25 cellular contexts compared by ENCODE assay signal in genomic region chr12:100897240-100897639, GRCh38.
"Had no signal": no experiment of that assay in that cellular context is flagged by ENCODE, and none has a peak within 500 bp of the region (broad histone marks: within the 10 kb centered on the region; RNA-seq: fewer than 3 reads in every experiment).

No MANE protein-coding gene starts in this region.

- FAIRE-seq: astrocyte, TTC549 had no signal

- H3K27ac Mint-ChIP-seq: activated B cell treated with CpG ODN at 0.5 μM for 24 hours; activated CD4-positive, alpha-beta memory T cell treated with anti-CD3 and anti-CD28 coated beads, Interleukin-2, amount 10 ng/mL, durations not matched to agents 7 days and 5 days; activated naive CD4-positive, alpha-beta T cell treated with anti-CD3 and anti-CD28 coated beads for 36 hours; activated naive CD8-positive, alpha-beta T cell; activated T-helper 17 cell treated with anti-CD3 and anti-CD28 coated beads, Interleukin-2, amount 50 U/mL, for 72 hours; T-cell had no signal

- H3K27me3 Mint-ChIP-seq: activated B cell treated with CpG ODN at 0.5 μM for 24 hours; activated CD4-positive, alpha-beta memory T cell treated with anti-CD3 and anti-CD28 coated beads, Interleukin-2, amount 10 ng/mL, durations not matched to agents 7 days and 5 days; brain; central memory CD8-positive, alpha-beta T cell; T-cell had no signal

- ATAC-seq: activated T-helper 17 cell treated with anti-CD3 and anti-CD28 coated beads, Interleukin-2, amount 50 U/mL, for 72 hours; Panc1; T-cell had no signal

- H3K4me3 Mint-ChIP-seq: activated B cell treated with CpG ODN at 0.5 μM for 24 hours; activated CD4-positive, alpha-beta memory T cell treated with anti-CD3 and anti-CD28 coated beads, Interleukin-2, amount 10 ng/mL, durations not matched to agents 7 days and 5 days; activated naive CD4-positive, alpha-beta T cell treated with anti-CD3 and anti-CD28 coated beads for 36 hours; activated naive CD8-positive, alpha-beta T cell; activated T-helper 17 cell treated with anti-CD3 and anti-CD28 coated beads, Interleukin-2, amount 50 U/mL, for 72 hours; brain; central memory CD8-positive, alpha-beta T cell; T-cell had no signal

- H3K4me1 Mint-ChIP-seq: activated B cell treated with CpG ODN at 0.5 μM for 24 hours; activated CD4-positive, alpha-beta memory T cell treated with anti-CD3 and anti-CD28 coated beads, Interleukin-2, amount 10 ng/mL, durations not matched to agents 7 days and 5 days; activated T-helper 17 cell treated with anti-CD3 and anti-CD28 coated beads, Interleukin-2, amount 50 U/mL, for 72 hours; brain; central memory CD8-positive, alpha-beta T cell; T-cell had no signal

- H3K36me3 Mint-ChIP-seq: activated naive CD8-positive, alpha-beta T cell; brain; T-cell had no signal

- DNase-seq: activated B cell treated with CpG ODN at 0.5 μM for 24 hours; activated CD4-positive, alpha-beta memory T cell treated with anti-CD3 and anti-CD28 coated beads, Interleukin-2, amount 10 ng/mL, durations not matched to agents 7 days and 5 days; activated CD4-positive, alpha-beta T cell treated with anti-CD3 and anti-CD28 coated beads, Interleukin-2, amount 50 U/mL, for 1 hour; activated gamma-delta T cell; activated naive CD4-positive, alpha-beta T cell treated with anti-CD3 and anti-CD28 coated beads for 36 hours; activated T-cell treated with anti-CD3 and anti-CD28 coated beads for 4 hours; activated T-cell treated with anti-CD3 and anti-CD28 coated beads, Interleukin-2, amount 50 U/mL, for 48 hours; Karpas-422; NCI-H1930; NCI-H2227 treated with DMSO at 0.1 percent for 48 hours; NCI-H446 treated with DMSO at 0.1 percent for 48 hours; NCI-H526 treated with DMSO at 0.1 percent for 48 hours; NK-92 treated with Interleukin-12 subunit alpha and Interleukin-12 subunit beta, amount 100 ng/mL, for 24 hours; OCI-M1; SHP77; T-cell; T-helper 2 cell; T1000 had no signal

- H3K9me3 Mint-ChIP-seq: activated B cell treated with CpG ODN at 0.5 μM for 24 hours; activated T-helper 17 cell treated with anti-CD3 and anti-CD28 coated beads, Interleukin-2, amount 50 U/mL, for 72 hours; brain had no signal
